1 cellular context compared by ENCODE assay signal in the genomic region with DNA sequence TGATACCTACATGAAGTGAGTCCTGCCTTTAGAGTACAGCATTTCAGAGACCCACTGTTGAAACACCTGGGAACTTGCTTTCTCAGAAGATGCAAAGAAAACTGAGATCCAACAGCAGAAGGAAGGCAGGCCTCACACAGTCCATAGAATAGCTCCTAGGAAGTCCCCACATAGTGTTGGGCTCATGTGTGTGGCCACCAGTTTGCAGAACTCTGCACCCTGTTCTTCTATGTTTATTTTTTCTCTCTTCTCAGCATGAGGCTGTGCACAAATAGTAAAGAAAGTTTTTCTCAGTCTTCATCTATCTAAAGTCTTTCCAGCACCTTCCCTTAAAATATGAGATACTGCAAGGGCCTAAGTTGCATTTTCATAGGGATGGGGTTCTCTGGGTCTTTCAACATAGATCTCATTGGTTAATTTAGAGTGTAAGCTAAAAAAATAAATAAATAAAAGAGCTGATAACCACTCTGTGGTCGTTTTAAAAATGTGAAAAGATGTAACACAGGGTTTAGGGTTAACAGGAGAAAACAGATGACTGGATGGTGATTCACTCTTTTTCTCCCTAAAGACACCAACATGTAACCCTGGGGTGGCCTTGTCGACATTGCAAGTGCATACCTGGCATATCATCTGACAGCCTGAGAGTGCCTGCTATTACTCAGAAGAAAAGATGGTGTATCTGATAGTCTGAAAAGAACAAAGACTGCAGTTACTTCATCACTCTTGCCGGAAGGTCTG.
TF ChIP-seq lines count a peak whose summit lies in the region.

No MANE protein-coding gene starts in this region.

TF ChIP-seq in GM23338, 12 proteins besides CTCF, POLR2A, EP300 and RAD21 (continued from another document):
- TF ChIP-seq, protein P1, sequence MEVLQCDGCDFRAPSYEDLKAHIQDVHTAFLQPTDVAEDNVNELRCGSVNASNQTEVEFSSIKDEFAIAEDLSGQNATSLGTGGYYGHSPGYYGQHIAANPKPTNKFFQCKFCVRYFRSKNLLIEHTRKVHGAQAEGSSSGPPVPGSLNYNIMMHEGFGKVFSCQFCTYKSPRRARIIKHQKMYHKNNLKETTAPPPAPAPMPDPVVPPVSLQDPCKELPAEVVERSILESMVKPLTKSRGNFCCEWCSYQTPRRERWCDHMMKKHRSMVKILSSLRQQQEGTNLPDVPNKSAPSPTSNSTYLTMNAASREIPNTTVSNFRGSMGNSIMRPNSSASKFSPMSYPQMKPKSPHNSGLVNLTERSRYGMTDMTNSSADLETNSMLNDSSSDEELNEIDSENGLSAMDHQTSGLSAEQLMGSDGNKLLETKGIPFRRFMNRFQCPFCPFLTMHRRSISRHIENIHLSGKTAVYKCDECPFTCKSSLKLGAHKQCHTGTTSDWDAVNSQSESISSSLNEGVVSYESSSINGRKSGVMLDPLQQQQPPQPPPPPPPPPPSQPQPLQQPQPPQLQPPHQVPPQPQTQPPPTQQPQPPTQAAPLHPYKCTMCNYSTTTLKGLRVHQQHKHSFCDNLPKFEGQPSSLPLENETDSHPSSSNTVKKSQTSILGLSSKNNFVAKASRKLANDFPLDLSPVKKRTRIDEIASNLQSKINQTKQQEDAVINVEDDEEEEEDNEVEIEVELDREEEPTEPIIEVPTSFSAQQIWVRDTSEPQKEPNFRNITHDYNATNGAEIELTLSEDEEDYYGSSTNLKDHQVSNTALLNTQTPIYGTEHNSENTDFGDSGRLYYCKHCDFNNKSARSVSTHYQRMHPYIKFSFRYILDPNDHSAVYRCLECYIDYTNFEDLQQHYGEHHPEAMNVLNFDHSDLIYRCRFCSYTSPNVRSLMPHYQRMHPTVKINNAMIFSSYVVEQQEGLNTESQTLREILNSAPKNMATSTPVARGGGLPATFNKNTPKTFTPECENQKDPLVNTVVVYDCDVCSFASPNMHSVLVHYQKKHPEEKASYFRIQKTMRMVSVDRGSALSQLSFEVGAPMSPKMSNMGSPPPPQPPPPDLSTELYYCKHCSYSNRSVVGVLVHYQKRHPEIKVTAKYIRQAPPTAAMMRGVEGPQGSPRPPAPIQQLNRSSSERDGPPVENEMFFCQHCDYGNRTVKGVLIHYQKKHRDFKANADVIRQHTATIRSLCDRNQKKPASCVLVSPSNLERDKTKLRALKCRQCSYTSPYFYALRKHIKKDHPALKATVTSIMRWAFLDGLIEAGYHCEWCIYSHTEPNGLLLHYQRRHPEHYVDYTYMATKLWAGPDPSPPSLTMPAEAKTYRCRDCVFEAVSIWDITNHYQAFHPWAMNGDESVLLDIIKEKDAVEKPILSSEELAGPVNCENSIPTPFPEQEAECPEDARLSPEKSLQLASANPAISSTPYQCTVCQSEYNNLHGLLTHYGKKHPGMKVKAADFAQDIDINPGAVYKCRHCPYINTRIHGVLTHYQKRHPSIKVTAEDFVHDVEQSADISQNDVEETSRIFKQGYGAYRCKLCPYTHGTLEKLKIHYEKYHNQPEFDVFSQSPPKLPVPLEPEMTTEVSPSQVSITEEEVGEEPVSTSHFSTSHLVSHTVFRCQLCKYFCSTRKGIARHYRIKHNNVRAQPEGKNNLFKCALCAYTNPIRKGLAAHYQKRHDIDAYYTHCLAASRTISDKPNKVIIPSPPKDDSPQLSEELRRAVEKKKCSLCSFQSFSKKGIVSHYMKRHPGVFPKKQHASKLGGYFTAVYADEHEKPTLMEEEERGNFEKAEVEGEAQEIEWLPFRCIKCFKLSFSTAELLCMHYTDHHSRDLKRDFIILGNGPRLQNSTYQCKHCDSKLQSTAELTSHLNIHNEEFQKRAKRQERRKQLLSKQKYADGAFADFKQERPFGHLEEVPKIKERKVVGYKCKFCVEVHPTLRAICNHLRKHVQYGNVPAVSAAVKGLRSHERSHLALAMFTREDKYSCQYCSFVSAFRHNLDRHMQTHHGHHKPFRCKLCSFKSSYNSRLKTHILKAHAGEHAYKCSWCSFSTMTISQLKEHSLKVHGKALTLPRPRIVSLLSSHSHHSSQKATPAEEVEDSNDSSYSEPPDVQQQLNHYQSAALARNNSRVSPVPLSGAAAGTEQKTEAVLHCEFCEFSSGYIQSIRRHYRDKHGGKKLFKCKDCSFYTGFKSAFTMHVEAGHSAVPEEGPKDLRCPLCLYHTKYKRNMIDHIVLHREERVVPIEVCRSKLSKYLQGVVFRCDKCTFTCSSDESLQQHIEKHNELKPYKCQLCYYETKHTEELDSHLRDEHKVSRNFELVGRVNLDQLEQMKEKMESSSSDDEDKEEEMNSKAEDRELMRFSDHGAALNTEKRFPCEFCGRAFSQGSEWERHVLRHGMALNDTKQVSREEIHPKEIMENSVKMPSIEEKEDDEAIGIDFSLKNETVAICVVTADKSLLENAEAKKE (CRISPR knock-in tag; IDR thresholded peaks at IDR 0.05): no peak
- no peak for TF ChIP-seq EZH2 (IDR thresholded peaks at IDR 0.05; ENCODE audit: low read depth, unreplicated experiment)
- no peak for TF ChIP-seq REST (IDR thresholded peaks at IDR 0.05; ENCODE audit: unreplicated experiment)
- TF ChIP-seq STAT1 (IDR thresholded peaks at IDR 0.05; ENCODE audit: unreplicated experiment): no peak
- no peak for TF ChIP-seq EZH2phosphoT487 (IDR thresholded peaks at IDR 0.05; ENCODE audit: unreplicated experiment)
- no peak for TF ChIP-seq ZNF114 (CRISPR knock-in tag; IDR thresholded peaks at IDR 0.05)
- no peak for TF ChIP-seq POLR2AphosphoS5 (IDR thresholded peaks at IDR 0.05; ENCODE audit: low read depth)
- no peak for TF ChIP-seq CREB1 (CRISPR knock-in tag; IDR thresholded peaks at IDR 0.05; ENCODE audit: low read depth)
- TF ChIP-seq JUNB (IDR thresholded peaks at IDR 0.05; ENCODE audit: unreplicated experiment): no peak
- TF ChIP-seq ZNF331 (CRISPR knock-in tag; IDR thresholded peaks at IDR 0.05; ENCODE audit: low read depth): no peak
